Comparison of ENCODE assay signal across 9 cellular contexts in the genomic region with DNA sequence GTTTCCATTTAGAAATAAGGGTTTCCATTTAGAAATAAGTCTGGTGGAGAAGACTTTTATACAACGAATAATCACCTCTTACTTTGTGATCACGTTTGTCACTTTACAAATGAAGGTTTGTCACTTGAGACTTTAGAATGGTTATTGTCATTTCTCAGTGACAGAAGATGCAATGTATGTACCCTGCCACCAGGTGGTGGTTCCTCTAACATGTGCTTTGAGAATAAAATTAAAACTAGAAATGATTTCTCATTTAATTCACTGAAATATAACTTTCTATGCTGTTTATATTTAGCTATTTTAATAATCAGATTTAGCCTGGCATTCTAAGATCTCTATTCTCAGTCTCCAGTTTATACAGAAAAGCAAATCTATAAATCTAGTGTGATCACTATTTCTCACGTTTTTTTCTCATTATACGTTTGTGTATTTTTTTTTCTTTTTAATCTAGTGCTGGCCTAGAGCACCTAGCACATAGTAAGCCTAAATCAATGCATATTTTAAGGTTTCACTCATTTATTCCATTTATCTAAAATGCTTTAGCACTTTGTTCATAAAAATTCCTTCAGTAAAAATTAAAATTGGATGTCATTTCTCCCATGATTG. TPM values are rescaled to one million over a fixed set of nuclear protein-coding genes. Genes with fewer than 3 reads are reported as not detected.
DNase-seq lines count a peak whose midpoint lies in the region; ATAC-seq and TF ChIP-seq lines count a peak whose summit lies in the region.
"Had no signal": no experiment of that assay in that cellular context is flagged by ENCODE, and none has a peak within 500 bp of the region (broad histone marks: within the 10 kb centered on the region; RNA-seq: fewer than 3 reads in every experiment).

No MANE protein-coding gene starts in this region.

- no peak overlapping the region for H3K4me3 Mint-ChIP-seq in progenitor cell of endocrine pancreas (ENCODE audit: low read depth)
- H3K4me3 Mint-ChIP-seq in natural killer cell treated with Interleukin-12 subunit alpha and Interleukin-12 subunit beta and Interleukin-15 and Interleukin-18, amount 100 ng/mL, for 72 hours, result no peak overlapping the region

- H3K4me3 ChIP-seq in AG09309 (ENCODE audit: control insufficient read depth, low read depth, low read length), result no peak overlapping the region
- H3K4me3 ChIP-seq in KMS-11 (IDR thresholded peaks at IDR 0.05; ENCODE audit: insufficient read depth, low read depth, low read length), result no peak overlapping the region
- H3K4me3 ChIP-seq in cardiac fibroblast (replicated peaks in 1 of 2; ENCODE audit: low read depth in 2 of 2, low read length in 2 of 2), result no peak overlapping the region
- H3K4me3 ChIP-seq: HAP-1 had no signal

- H3K4me2 ChIP-seq in KMS-11, result no peak overlapping the region

- H3K36me3 ChIP-seq in KMS-11 (ENCODE audit: insufficient read depth), result no peaks in the 10 kb centered on the region
- H3K36me3 ChIP-seq: HAP-1 had no signal

- H3K27ac ChIP-seq in KMS-11, result no peak overlapping the region

- H3K4me1 Mint-ChIP-seq in progenitor cell of endocrine pancreas (ENCODE audit: low read depth), result no peaks in the 10 kb centered on the region
- H3K4me1 Mint-ChIP-seq in natural killer cell treated with Interleukin-12 subunit alpha and Interleukin-12 subunit beta and Interleukin-15 and Interleukin-18, amount 100 ng/mL, for 72 hours (ENCODE audit: low read depth in 2 of 2), result no peaks in the 10 kb centered on the region

- H3K4me1 ChIP-seq in KMS-11 (ENCODE audit: low read depth, poor library complexity, severe bottlenecking), result no peaks in the 10 kb centered on the region
- H3K4me1 ChIP-seq: HAP-1 had no signal

- H3K27me3 Mint-ChIP-seq in progenitor cell of endocrine pancreas, result no peaks in the 10 kb centered on the region
- H3K27me3 Mint-ChIP-seq in natural killer cell treated with Interleukin-12 subunit alpha and Interleukin-12 subunit beta and Interleukin-15 and Interleukin-18, amount 100 ng/mL, for 72 hours, result no peaks in the 10 kb centered on the region

- H2AFZ ChIP-seq in KMS-11 (ENCODE audit: low read depth), result no peak overlapping the region

- no peak overlapping the region for H3K27ac Mint-ChIP-seq in progenitor cell of endocrine pancreas
- H3K27ac Mint-ChIP-seq in natural killer cell treated with Interleukin-12 subunit alpha and Interleukin-12 subunit beta and Interleukin-15 and Interleukin-18, amount 100 ng/mL, for 72 hours, result no peak overlapping the region

- no peaks in the 10 kb centered on the region for H3K36me3 Mint-ChIP-seq in progenitor cell of endocrine pancreas (ENCODE audit: insufficient read depth)
- peaks cover 5% of the 10 kb centered on the region for H3K36me3 Mint-ChIP-seq in natural killer cell treated with Interleukin-12 subunit alpha and Interleukin-12 subunit beta and Interleukin-15 and Interleukin-18, amount 100 ng/mL, for 72 hours

- DNase-seq in AG09309 (ENCODE audit: low read depth) (no peak), cardiac fibroblast (ENCODE audit: low read depth in 2 of 2) (peak; percentile 1 to 29), progenitor cell of endocrine pancreas (ENCODE audit: low spot score, unreplicated experiment) (no peak)
- DNase-seq in natural killer cell treated with Interleukin-12 subunit alpha and Interleukin-12 subunit beta and Interleukin-15 and Interleukin-18, amount 100 ng/mL, for 72 hours (ENCODE audit: low spot score), result no peak
- no peak for DNase-seq in stimulated activated naive CD8-positive, alpha-beta T cell treated with anti-CD3 and anti-CD28 coated beads, Interleukin-15, Interleukin-2, amounts not matched to agents 100 U/mL and 50 U/mL, for 24 hours

- no peaks in the 10 kb centered on the region for H3K9me3 Mint-ChIP-seq in progenitor cell of endocrine pancreas (ENCODE audit: low read depth)
- H3K9me3 Mint-ChIP-seq in natural killer cell treated with Interleukin-12 subunit alpha and Interleukin-12 subunit beta and Interleukin-15 and Interleukin-18, amount 100 ng/mL, for 72 hours, result peaks cover 11% of the 10 kb centered on the region

- peak; percentile 23 for TF ChIP-seq CTCF in AG09309 (IDR thresholded peaks at IDR 0.05; ENCODE audit: control insufficient read depth, insufficient read depth, low read depth, low read length, missing control alignments)
- peak; percentile 71 for TF ChIP-seq CTCF in KMS-11 (conservative IDR thresholded peaks at IDR 0.05; ENCODE audit: low read depth, low read length)
- TF ChIP-seq CTCF in cardiac fibroblast (IDR thresholded peaks at IDR 0.05; ENCODE audit: low read depth, low read length), result peak; percentile 43
- peak; percentile 82 for TF ChIP-seq CTCF in progenitor cell of endocrine pancreas (IDR thresholded peaks at IDR 0.05; ENCODE audit: unreplicated experiment)

- H4K20me1 ChIP-seq in KMS-11 (ENCODE audit: insufficient read depth), result no peaks in the 10 kb centered on the region

- ATAC-seq in GM18858 (IDR thresholded peaks at IDR 0.05; ENCODE audit: unreplicated experiment) (peak; percentile 67), HG02642 (IDR thresholded peaks at IDR 0.05; ENCODE audit: poor library complexity, unreplicated experiment) (no peak)
- no peak for ATAC-seq in natural killer cell treated with Interleukin-12 subunit alpha and Interleukin-12 subunit beta and Interleukin-15 and Interleukin-18, amount 100 ng/mL, for 72 hours
- no peak for ATAC-seq in stimulated activated naive CD8-positive, alpha-beta T cell treated with anti-CD3 and anti-CD28 coated beads, Interleukin-15, Interleukin-2, amounts not matched to agents 100 U/mL and 50 U/mL, for 24 hours

- no peaks in the 10 kb centered on the region for H3K27me3 ChIP-seq in KMS-11 (ENCODE audit: insufficient read depth, low read depth)

- H3K79me2 ChIP-seq in KMS-11 (ENCODE audit: insufficient read depth, low read depth), result no peaks in the 10 kb centered on the region

- no peak overlapping the region for H3K9ac ChIP-seq in KMS-11

RNA-seq across cellular contexts. Expression of a gene that starts 57.4 kb away (rescaled TPM):
- not detected in 2 replicates for total RNA-seq in progenitor cell of endocrine pancreas
- not detected for total RNA-seq in natural killer cell treated with Interleukin-12 subunit alpha and Interleukin-12 subunit beta and Interleukin-15 and Interleukin-18, amount 100 ng/mL, for 72 hours

Comparison
In these comparisons a context has a peak if more than half of its experiments do, and no peak if none do; other contexts are left out.
1. DNase-seq: peak in cardiac fibroblast (2 of 2); none in AG09309 (single experiment), progenitor cell of endocrine pancreas (single experiment), natural killer cell treated with Interleukin-12 subunit alpha and Interleukin-12 subunit beta and Interleukin-15 and Interleukin-18, amount 100 ng/mL, for 72 hours (single experiment) and stimulated activated naive CD8-positive, alpha-beta T cell treated with anti-CD3 and anti-CD28 coated beads, Interleukin-15, Interleukin-2, amounts not matched to agents 100 U/mL and 50 U/mL, for 24 hours (single experiment).
2. CTCF ChIP-seq: peak in every context shown above with its lines; median percentile 82 in progenitor cell of endocrine pancreas; 71 in KMS-11; 43 in cardiac fibroblast; 23 in AG09309.